ENCODE assay signal across 16 cellular contexts in the genomic region with DNA sequence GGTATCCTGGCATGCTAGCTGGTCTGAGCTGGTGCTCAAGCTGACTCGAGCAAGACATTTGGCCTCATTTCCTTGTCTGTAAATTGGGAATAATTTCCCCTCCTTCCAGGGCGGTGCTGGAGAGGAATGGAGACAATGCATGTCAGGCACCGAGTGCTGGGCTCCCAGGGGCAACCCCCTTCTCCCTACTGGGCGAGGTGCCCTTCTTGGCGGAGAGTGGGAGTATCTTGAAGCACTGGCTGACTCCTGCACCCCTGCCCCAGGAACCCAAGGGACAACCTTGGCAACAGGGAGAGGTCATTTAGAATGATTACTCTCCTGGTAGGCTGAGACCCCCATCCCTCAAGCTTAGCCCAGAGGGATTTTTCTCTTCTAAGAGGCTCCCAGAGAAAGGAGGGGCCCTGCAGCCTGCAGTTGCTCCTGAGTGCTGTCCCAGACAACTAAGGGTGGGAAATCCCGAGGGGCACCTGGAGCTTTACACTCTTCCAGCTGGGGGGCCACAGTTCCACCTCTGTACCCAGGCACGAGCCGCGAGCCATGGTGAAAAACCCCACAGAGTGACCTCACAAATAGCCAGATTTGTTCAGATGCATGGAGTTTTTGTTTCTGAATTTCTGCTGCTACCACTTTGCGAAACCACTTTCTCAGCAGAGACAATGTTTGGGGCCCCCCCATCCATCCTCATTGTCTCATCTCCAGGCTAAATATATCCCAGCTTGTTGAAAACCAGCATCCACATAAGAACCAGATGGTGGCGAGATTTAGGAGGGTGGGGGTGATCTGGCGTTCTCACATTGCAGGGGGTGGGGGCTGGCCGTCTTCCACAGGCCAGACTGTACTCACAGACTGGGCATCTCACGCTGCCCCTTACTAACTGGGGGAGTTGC. TPM values are rescaled to one million over a fixed set of nuclear protein-coding genes. Genes with fewer than 3 reads are reported as not detected.
A peak's percentile ranks its signal among the peaks of the same experiment; 100 is the strongest.
DNase-seq lines count a peak whose midpoint lies in the region; ATAC-seq, FAIRE-seq and TF ChIP-seq lines count a peak whose summit lies in the region.
"Had no signal": no experiment of that assay in that cellular context is flagged by ENCODE, and none has a peak within 500 bp of the region (broad histone marks: within the 10 kb centered on the region; RNA-seq: fewer than 3 reads in every experiment).

No MANE protein-coding gene starts in this region.

- WGBS in HepG2 (ENCODE audit: low lambda C conversion rate): 9% methylated on average over 10 of the region's 14 CpGs

- intact Hi-C loops in Right ventricle myocardium inferior (cut with DNase I): no loop called here
- intact Hi-C loops in left ventricle myocardium superior (cut with micrococcal nuclease): no loop called here
- intact Hi-C loops in HepG2 (cut with micrococcal nuclease; ENCODE audit: unreplicated experiment): no loop called here

- no peak overlapping the region for H3K9ac ChIP-seq in HepG2 (ENCODE audit: insufficient read depth, low read depth, low read length)

- H4K20me1 ChIP-seq in HepG2 (ENCODE audit: insufficient read depth, low read length): no peaks in the 10 kb centered on the region

- POLR2A ChIA-PET in HepG2 (lab: Yijun Ruan, JAX): no interaction called here

- H3K79me2 ChIP-seq in HepG2 (ENCODE audit: insufficient read depth, low read length): no peaks in the 10 kb centered on the region
- H3K79me2 ChIP-seq: hepatocyte had no signal

- ATAC-seq in Right ventricle myocardium inferior: peak; percentile 12
- ATAC-seq in left ventricle myocardium superior: no peak
- no peak for ATAC-seq in HG03342 (IDR thresholded peaks at IDR 0.05; ENCODE audit: unreplicated experiment)
- ATAC-seq in HepG2: no peak
- ATAC-seq: A549; activated CD4-positive, CD25-positive, alpha-beta regulatory T cell treated with anti-CD3 and anti-CD28 coated beads, Interleukin-2, amount 50 U/mL, for 24 hours; CD8-positive, alpha-beta T cell; mucosa of descending colon; pancreas; stimulated activated memory B cell treated with anti-CD40 and anti-IgM and Interleukin-4, amounts not matched to agents 10 μg/mL and 1 μg/mL and 100 μg/mL, for 72 hours had no signal

- TF ChIP-seq EP300 in HepG2 (IDR thresholded peaks at IDR 0.05; ENCODE audit: low read depth in 2 of 2, low read length in 2 of 2) (no peak), HepG2 (CRISPR knock-in tag; IDR thresholded peaks at IDR 0.05; ENCODE audit: borderline replicate concordance) (no peak)

- no peak overlapping the region for H2AFZ ChIP-seq in HepG2 (ENCODE audit: low read length)
- H2AFZ ChIP-seq: hepatocyte had no signal

- H3K4me2 ChIP-seq in HepG2 (ENCODE audit: low read depth, low read length): no peak overlapping the region
- H3K4me2 ChIP-seq: A549, hepatocyte had no signal

- no peak for TF ChIP-seq RAD21 in HepG2 (CRISPR knock-in tag; IDR thresholded peaks at IDR 0.05)

- in situ Hi-C loops in HepG2 (cut with HindIII; ENCODE audit: extremely low pct_ligation_motif_present, low pct_unique_long_range_greater_than_20kb): no loop called here

- FAIRE-seq in HepG2 (lab: Jason Lieb, UNC): no peak
- FAIRE-seq: A549, pancreas had no signal

- H3K9me3 ChIP-seq in HepG2 (ENCODE audit: low read length): no peaks in the 10 kb centered on the region
- H3K9me3 ChIP-seq: A549, mucosa of descending colon, pancreas had no signal

- H3K27me3 ChIP-seq in layer of hippocampus (ENCODE audit: control insufficient read depth, insufficient read depth, low read length): no peaks in the 10 kb centered on the region
- H3K27me3 ChIP-seq in HepG2 (ENCODE audit: control insufficient read depth in 1 of 2, insufficient read depth in 2 of 2, low read length in 2 of 2): peaks cover 4 to 56% of the 10 kb centered on the region in 2 experiments
- H3K27me3 ChIP-seq: hepatocyte, pancreas had no signal

- no TSS peak for BruUV-seq in HepG2 (replicated peaks; lab: Mats Ljungman, UMichigan)

- no peaks in the 10 kb centered on the region for H3K4me1 ChIP-seq in HepG2 (ENCODE audit: insufficient read depth, low read length)
- H3K4me1 ChIP-seq: A549, pancreas had no signal

- H3K27ac ChIP-seq in layer of hippocampus (ENCODE audit: low read depth, low read length) (peak overlapping the region; percentile 6), HepG2 (ENCODE audit: extremely low read length, insufficient read depth, low read length) (no peak overlapping the region)
- H3K27ac ChIP-seq: A549, hepatocyte, pancreas had no signal

- TF ChIP-seq POLR2A in HepG2 (IDR thresholded peaks at IDR 0.05; ENCODE audit: insufficient read depth in 1 of 2, low read depth in 2 of 2, low read length in 2 of 2): no peak

- H3K4me3 ChIP-seq in HepG2 (replicated peaks in 1 of 3; ENCODE audit: insufficient read depth in 1 of 3, low read depth in 2 of 3, low read length in 3 of 3): no peak overlapping the region
- H3K4me3 ChIP-seq: A549, hepatocyte, mucosa of descending colon, pancreas had no signal

- TF ChIP-seq CTCF in HepG2 (CRISPR knock-in tag; IDR thresholded peaks at IDR 0.05): no peak

- DNase-seq in Right ventricle myocardium inferior (ENCODE audit: missing footprints) (no peak), left ventricle myocardium superior (no peak), cerebellar cortex (ENCODE audit: low spot score) (peak; percentile 95), NCI-H2227 (lab: John Stamatoyannopoulos, UW; ENCODE audit: unreplicated experiment) (no peak), HepG2 (ENCODE audit: low spot score) (no peak), NCI-H1694 treated with DMSO at 0.1 percent for 48 hours (lab: John Stamatoyannopoulos, UW) (no peak)
- DNase-seq: CD8-positive, alpha-beta T cell; mucosa of descending colon; NCI-H2081 treated with DMSO at 0.1 percent for 48 hours had no signal

- no peaks in the 10 kb centered on the region for H3K36me3 ChIP-seq in HepG2 (replicated peaks in 1 of 2; ENCODE audit: control insufficient read depth in 1 of 2, insufficient read depth in 2 of 2, low read length in 2 of 2)
- H3K36me3 ChIP-seq: pancreas had no signal

- CTCF ChIA-PET in HepG2 (lab: Yijun Ruan, JAX; ENCODE audit: low intra/inter-chr PET ratio, low total read pairs): no interaction called here

TF ChIP-seq in HepG2, 621 proteins besides CTCF, POLR2A, EP300 and RAD21 (continues in another document):
- TF ChIP-seq ZNF484 (CRISPR knock-in tag; IDR thresholded peaks at IDR 0.05; ENCODE audit: borderline replicate concordance, low read depth): no peak
- TF ChIP-seq ZNF331 (CRISPR knock-in tag; IDR thresholded peaks at IDR 0.05): no peak
- TF ChIP-seq ZBTB38 (CRISPR knock-in tag; IDR thresholded peaks at IDR 0.05): no peak
- TF ChIP-seq HNRNPL (IDR thresholded peaks at IDR 0.05; ENCODE audit: low read depth, low read length): no peak
- TF ChIP-seq REXO4 (CRISPR knock-in tag; IDR thresholded peaks at IDR 0.05; ENCODE audit: borderline replicate concordance): no peak
- TF ChIP-seq, protein P1, sequence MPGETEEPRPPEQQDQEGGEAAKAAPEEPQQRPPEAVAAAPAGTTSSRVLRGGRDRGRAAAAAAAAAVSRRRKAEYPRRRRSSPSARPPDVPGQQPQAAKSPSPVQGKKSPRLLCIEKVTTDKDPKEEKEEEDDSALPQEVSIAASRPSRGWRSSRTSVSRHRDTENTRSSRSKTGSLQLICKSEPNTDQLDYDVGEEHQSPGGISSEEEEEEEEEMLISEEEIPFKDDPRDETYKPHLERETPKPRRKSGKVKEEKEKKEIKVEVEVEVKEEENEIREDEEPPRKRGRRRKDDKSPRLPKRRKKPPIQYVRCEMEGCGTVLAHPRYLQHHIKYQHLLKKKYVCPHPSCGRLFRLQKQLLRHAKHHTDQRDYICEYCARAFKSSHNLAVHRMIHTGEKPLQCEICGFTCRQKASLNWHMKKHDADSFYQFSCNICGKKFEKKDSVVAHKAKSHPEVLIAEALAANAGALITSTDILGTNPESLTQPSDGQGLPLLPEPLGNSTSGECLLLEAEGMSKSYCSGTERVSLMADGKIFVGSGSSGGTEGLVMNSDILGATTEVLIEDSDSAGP (CRISPR knock-in tag; IDR thresholded peaks at IDR 0.05; ENCODE audit: borderline replicate concordance): no peak

RNA-seq across cellular contexts. Expression of a gene that starts 44.8 kb away (rescaled TPM):
- 31.7 TPM for total RNA-seq in Right ventricle myocardium inferior
- total RNA-seq in left ventricle myocardium superior: 34.2 TPM
- total RNA-seq in HepG2 (2016; rRNA removed; fragmentation: Illumina TruSeq; extraction: Trizol): 0.24 and 0.42 TPM in 2 replicates
- total RNA-seq in HepG2 (2016; cell fraction: cytosol; rRNA removed; fragmentation: Illumina TruSeq; extraction: Trizol; ENCODE audit: low read depth): 0.09 and 0.30 TPM in 2 replicates
- total RNA-seq in HepG2 (2016; cell fraction: insoluble cytoplasmic fraction; rRNA removed; fragmentation: Illumina TruSeq; extraction: Trizol): 0.13 and 0.30 TPM in 2 replicates
- total RNA-seq in HepG2 (2016; cell fraction: membrane; rRNA removed; fragmentation: Illumina TruSeq; extraction: Trizol): 0.56 and 0.72 TPM in 2 replicates
- 1.0 and 2.3 TPM in 2 replicates for total RNA-seq in HepG2 (2016; cell fraction: nucleus; rRNA removed; fragmentation: Illumina TruSeq; extraction: Trizol)
- 14.5 and 17.9 TPM in 2 replicates for polyA plus RNA-seq in HepG2 (2011; rRNA removed)
- polyA plus RNA-seq in HepG2 (2011; cell fraction: cytosol; rRNA removed): 12.3 and 15.2 TPM in 2 replicates
- 97.1 and 99.3 TPM in 2 replicates for polyA plus RNA-seq in HepG2 (2011; cell fraction: nucleus; rRNA removed)
- 7.0 and 10.3 TPM in 2 replicates for polyA plus RNA-seq in HepG2 (2012)
- polyA plus RNA-seq in HepG2 (2016; cell fraction: cytosol; fragmentation: Illumina TruSeq; extraction: Trizol; ENCODE audit: low read depth): 0.44 and 0.71 TPM in 2 replicates
- polyA plus RNA-seq in HepG2 (2016; cell fraction: insoluble cytoplasmic fraction; fragmentation: Illumina TruSeq; extraction: Trizol; ENCODE audit: low read depth): 0.98 and 1.0 TPM in 2 replicates
- polyA plus RNA-seq in HepG2 (2016; cell fraction: membrane; fragmentation: Illumina TruSeq; extraction: Trizol; ENCODE audit: low read depth): 0.39 and 0.88 TPM in 2 replicates
- 2.9 and 3.4 TPM in 2 replicates for polyA plus RNA-seq in HepG2 (2016; cell fraction: nucleus; fragmentation: Illumina TruSeq; extraction: Trizol; ENCODE audit: insufficient read depth, low read depth)
- polyA minus RNA-seq in HepG2 (2011; rRNA and poly(A)+ RNA removed; ENCODE audit: low replicate concordance): 33.1 and 57.2 TPM in 2 replicates
- polyA minus RNA-seq in HepG2 (2011; cell fraction: cytosol; rRNA and poly(A)+ RNA removed): 6.9 and 10.2 TPM in 2 replicates
- polyA minus RNA-seq in HepG2 (2011; cell fraction: nucleus; rRNA and poly(A)+ RNA removed): 15.7 and 18.6 TPM in 2 replicates

Comparison
In these comparisons a context has a peak if more than half of its experiments do, and no peak if none do; other contexts are left out.
1. RNA of a gene that starts 44.8 kb away (total RNA-seq): 34.2 TPM in left ventricle myocardium superior (single experiment) and 31.7 TPM in Right ventricle myocardium inferior (single experiment); 0.09 to 2.3 TPM in HepG2; every median in the first group is over 10 times any median in the second.